9 cellular contexts compared by ENCODE assay signal in the genomic region with DNA sequence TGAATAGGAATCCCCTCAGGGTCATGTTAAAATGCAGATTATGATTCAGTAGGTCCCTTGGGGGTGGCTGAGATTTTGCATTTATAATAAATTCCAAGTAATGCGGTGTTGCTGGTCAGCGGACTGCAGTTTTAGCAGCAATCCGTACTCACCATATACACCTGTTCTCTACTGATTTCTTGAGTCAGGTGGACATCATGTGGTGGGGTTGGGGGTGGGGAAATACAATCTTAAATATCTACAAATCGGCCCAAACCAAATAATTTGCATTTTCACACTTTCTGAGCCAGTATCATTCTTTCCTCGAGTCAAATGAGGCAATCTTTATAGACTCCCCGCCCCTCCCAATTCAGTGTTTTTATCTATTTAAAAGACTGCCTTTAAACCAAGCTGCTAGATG. TPM values are rescaled to one million over a fixed set of nuclear protein-coding genes. Genes with fewer than 3 reads are reported as not detected.
DNase-seq lines count a peak whose midpoint lies in the region; ATAC-seq and TF ChIP-seq lines count a peak whose summit lies in the region.
"Had no signal": no experiment of that assay in that cellular context is flagged by ENCODE, and none has a peak within 500 bp of the region (broad histone marks: within the 10 kb centered on the region; RNA-seq: fewer than 3 reads in every experiment).

No MANE protein-coding gene starts in this region.

- ATAC-seq in GM18909 (IDR thresholded peaks at IDR 0.05; ENCODE audit: poor library complexity, unreplicated experiment) (peak; percentile 3), mucosa of descending colon (no peak)

- no peak for TF ChIP-seq CTCF in fibroblast of mammary gland (conservative IDR thresholded peaks at IDR 0.05; ENCODE audit: control insufficient read depth, insufficient read depth, low read depth, low read length)
- TF ChIP-seq CTCF in mucosa of descending colon (IDR thresholded peaks at IDR 0.05): no peak

- no peak overlapping the region; the same call in 1 of the 2 replicates for H3K27ac ChIP-seq in SJSA1

- H3K4me3 ChIP-seq in SJSA1 (peak overlapping the region; percentile 73), fibroblast of mammary gland (ENCODE audit: control insufficient read depth, low read depth, low read length) (peak overlapping the region; percentile 95), skeletal muscle cell (ENCODE audit: low read depth, low read length) (peak overlapping the region; percentile 91), mucosa of descending colon (no peak overlapping the region)

- DNase-seq in SJSA1 (ENCODE audit: low read depth in 1 of 2, low spot score in 2 of 2): no peak
- DNase-seq in fibroblast of mammary gland (ENCODE audit: low read depth): peak; percentile 25
- DNase-seq in skeletal muscle cell (ENCODE audit: low read depth): no peak
- DNase-seq in NCI-H1436 treated with DMSO at 0.1 percent for 48 hours (lab: John Stamatoyannopoulos, UW): no peak
- no peak for DNase-seq in NOMO-1 (lab: John Stamatoyannopoulos, UW; ENCODE audit: unreplicated experiment in 2 of 2)
- no peak for DNase-seq in CD1c-positive myeloid dendritic cell (ENCODE audit: extremely low spot score)
- DNase-seq in mucosa of descending colon: no peak
- DNase-seq: T1000 had no signal

- H3K4me1 ChIP-seq in SJSA1 (replicated peaks) (0 out of 2 replicates have a peak, but pooled peaks cover 7% of the 10 kb centered on the region), mucosa of descending colon (ENCODE audit: low read depth) (no peaks in the 10 kb centered on the region)

- H3K9me3 ChIP-seq in SJSA1 (replicated peaks) (no peaks in the 10 kb centered on the region), mucosa of descending colon (no peaks in the 10 kb centered on the region)

- intact Hi-C loops in mucosa of descending colon (cut with DNase I, micrococcal nuclease): loop anchor here in 1 of 2 donors (10.0 kb wide), 1 partner anchor 202 kb away; no protein-coding TSS in a partner anchor

- H3K36me3 ChIP-seq in SJSA1 (peaks cover 3% of the 10 kb centered on the region; the same call in 1 of the 2 replicates), mucosa of descending colon (ENCODE audit: low read depth) (no peaks in the 10 kb centered on the region)

- no peaks in the 10 kb centered on the region for H3K27me3 ChIP-seq in SJSA1 (replicated peaks)

RNA-seq across cellular contexts. Expression of a gene that starts 0.9 kb away (rescaled TPM):
- total RNA-seq in SJSA1 (2014; rRNA removed; shearing (Covaris generic)): 3.7 and 11.2 TPM in 2 replicates
- 10 to 100 TPM in 1 of 3 donors, 1 to 10 TPM in 2; 6.7 to 15.9 (median 7.1) TPM for total RNA-seq in mucosa of descending colon
